Comparison of ENCODE assay signal across 1 cellular context in the genomic region with DNA sequence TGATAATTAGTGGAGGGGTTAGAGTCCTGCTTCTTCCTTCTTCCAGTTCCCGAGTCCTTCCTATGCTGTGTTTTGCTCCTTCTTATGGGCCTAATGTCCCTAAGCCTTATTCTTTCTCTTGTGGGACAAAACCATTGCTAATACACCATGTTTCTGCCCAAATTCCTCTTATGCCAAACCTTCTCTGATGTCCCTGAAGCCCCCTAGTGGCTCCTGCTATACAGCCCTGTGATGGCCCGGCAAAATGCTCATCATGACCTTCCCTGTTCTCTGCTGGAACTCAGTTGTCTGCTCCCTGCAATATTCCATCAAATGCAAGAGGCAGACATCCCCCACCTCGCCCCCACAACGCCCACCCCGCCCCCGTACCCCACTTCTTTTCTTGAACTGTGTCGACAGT.
TF ChIP-seq lines count a peak whose summit lies in the region.

No MANE protein-coding gene starts in this region.

TF ChIP-seq in SK-N-SH, 30 proteins besides CTCF, POLR2A, EP300 and RAD21 (continued from another document):
- TF ChIP-seq, protein P1, sequence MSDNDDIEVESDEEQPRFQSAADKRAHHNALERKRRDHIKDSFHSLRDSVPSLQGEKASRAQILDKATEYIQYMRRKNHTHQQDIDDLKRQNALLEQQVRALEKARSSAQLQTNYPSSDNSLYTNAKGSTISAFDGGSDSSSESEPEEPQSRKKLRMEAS (IDR thresholded peaks at IDR 0.05; ENCODE audit: low read depth), result no peak
- TF ChIP-seq RCOR1 (IDR thresholded peaks at IDR 0.05; ENCODE audit: low read length) (no peak), FOXJ3 (CRISPR knock-in tag; IDR thresholded peaks at IDR 0.05) (no peak), ELF1 (IDR thresholded peaks at IDR 0.05) (no peak), FOXM1 (IDR thresholded peaks at IDR 0.05; ENCODE audit: low read depth) (no peak)
TF ChIP-seq in SK-N-SH: peak in this region for 0.
